ENCODE assay signal across 11 cellular contexts in the genomic region with DNA sequence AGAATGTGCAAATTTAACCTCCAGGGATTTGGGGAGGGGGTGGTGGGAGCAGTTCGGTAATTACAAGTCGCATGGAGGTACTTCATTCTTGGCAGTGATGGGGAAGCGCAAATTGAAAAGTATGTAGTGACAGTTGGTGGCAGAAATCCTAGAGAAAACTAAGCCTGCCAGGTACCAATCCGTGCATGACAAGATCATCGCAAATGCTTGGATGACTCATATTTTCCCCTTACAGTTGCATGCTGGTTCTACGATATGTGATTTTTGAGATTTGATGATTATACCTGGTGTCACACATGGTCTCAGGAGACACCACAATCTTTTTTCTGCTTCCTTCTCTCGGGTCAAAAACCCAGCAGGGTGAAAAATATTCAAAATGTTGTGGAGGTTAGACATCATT.
A peak's percentile ranks its signal among the peaks of the same experiment; 100 is the strongest.
DNase-seq lines count a peak whose midpoint lies in the region; ATAC-seq and TF ChIP-seq lines count a peak whose summit lies in the region.
"Had no signal": no experiment of that assay in that cellular context is flagged by ENCODE, and none has a peak within 500 bp of the region (broad histone marks: within the 10 kb centered on the region; RNA-seq: fewer than 3 reads in every experiment).

No MANE protein-coding gene starts in this region.

- no peaks in the 10 kb centered on the region for H3K36me3 ChIP-seq in esophagus squamous epithelium

- peaks cover 11% of the 10 kb centered on the region for H3K27me3 Mint-ChIP-seq in stimulated activated naive CD8-positive, alpha-beta T cell treated with anti-CD3 and anti-CD28 coated beads, Interleukin-15, amount 100 ng/mL, for 72 hours
- peaks cover 0 to 4% (median 2%) of the 10 kb centered on the region in 3 donors for H3K27me3 Mint-ChIP-seq in CD14-positive monocyte (ENCODE audit: low read depth in 3 of 3)
- H3K27me3 Mint-ChIP-seq: CD4-positive, CD25-positive, alpha-beta regulatory T cell had no signal

- intact Hi-C loops in left colon (cut with DNase I, micrococcal nuclease) (no loop called here), CD14-positive monocyte (cut with micrococcal nuclease) (loop anchor here in 1 of 2 donors (5.0 kb wide), 1 partner anchor 35 kb away; no protein-coding TSS in a partner anchor), esophagus squamous epithelium (cut with DNase I) (no loop called here)

- no peak overlapping the region for H3K4me3 Mint-ChIP-seq in stimulated activated naive CD8-positive, alpha-beta T cell treated with anti-CD3 and anti-CD28 coated beads, Interleukin-15, amount 100 ng/mL, for 72 hours
- H3K4me3 Mint-ChIP-seq in CD14-positive monocyte = no peak overlapping the region
- H3K4me3 Mint-ChIP-seq: CD4-positive, CD25-positive, alpha-beta regulatory T cell; HFFc6 had no signal

- 42 to 47% methylated on average over 7 of the region's 7 CpGs for WGBS in esophagus squamous epithelium, 2 donors

- H3K27ac Mint-ChIP-seq in stimulated activated naive CD8-positive, alpha-beta T cell treated with anti-CD3 and anti-CD28 coated beads, Interleukin-15, amount 100 ng/mL, for 72 hours = no peak overlapping the region
- H3K27ac Mint-ChIP-seq in CD14-positive monocyte = no peak overlapping the region
- H3K27ac Mint-ChIP-seq: CD4-positive, CD25-positive, alpha-beta regulatory T cell; HFFc6 had no signal

- H3K27ac ChIP-seq in esophagus squamous epithelium = no peak overlapping the region

- ATAC-seq in stimulated activated naive CD8-positive, alpha-beta T cell treated with anti-CD3 and anti-CD28 coated beads, Interleukin-15, Interleukin-2, amounts not matched to agents 100 U/mL and 50 U/mL, for 24 hours = peak; percentile 55
- no peak for ATAC-seq in stimulated activated naive CD8-positive, alpha-beta T cell treated with anti-CD3 and anti-CD28 coated beads, Interleukin-15, amount 100 ng/mL, for 72 hours
- ATAC-seq in HG03039 (IDR thresholded peaks at IDR 0.05; ENCODE audit: unreplicated experiment) (peak; percentile 53), left colon (no peak)

- no peak overlapping the region for H3K4me3 ChIP-seq in esophagus squamous epithelium

- H3K9me3 Mint-ChIP-seq in stimulated activated naive CD8-positive, alpha-beta T cell treated with anti-CD3 and anti-CD28 coated beads, Interleukin-15, amount 100 ng/mL, for 72 hours = peaks cover 21 to 26% of the 10 kb centered on the region in 2 donors
- H3K9me3 Mint-ChIP-seq in CD14-positive monocyte = peaks cover 5 to 14% (median 10%) of the 10 kb centered on the region in 7 donors

- no peaks in the 10 kb centered on the region for H3K4me1 Mint-ChIP-seq in stimulated activated naive CD8-positive, alpha-beta T cell treated with anti-CD3 and anti-CD28 coated beads, Interleukin-15, amount 100 ng/mL, for 72 hours
- H3K4me1 Mint-ChIP-seq in CD14-positive monocyte = peaks cover 15% of the 10 kb centered on the region

- no peaks in the 10 kb centered on the region for H3K27me3 ChIP-seq in esophagus squamous epithelium

- no peak for TF ChIP-seq CTCF in CD14-positive monocyte (IDR thresholded peaks at IDR 0.05)
- no peak for TF ChIP-seq CTCF in esophagus squamous epithelium (IDR thresholded peaks at IDR 0.05)

- no peaks in the 10 kb centered on the region for H3K4me1 ChIP-seq in esophagus squamous epithelium

- no peak for TF ChIP-seq POLR2A in esophagus squamous epithelium (IDR thresholded peaks at IDR 0.05)

- peaks cover 5 to 6% of the 10 kb centered on the region in 2 donors for H3K36me3 Mint-ChIP-seq in CD14-positive monocyte
- H3K36me3 Mint-ChIP-seq: CD4-positive, CD25-positive, alpha-beta regulatory T cell had no signal

- DNase-seq in stimulated activated naive CD8-positive, alpha-beta T cell treated with anti-CD3 and anti-CD28 coated beads, Interleukin-15, Interleukin-2, amounts not matched to agents 100 U/mL and 50 U/mL, for 24 hours = no peak
- no peak for DNase-seq in stimulated activated naive CD8-positive, alpha-beta T cell treated with anti-CD3 and anti-CD28 coated beads, Interleukin-15, amount 100 ng/mL, for 72 hours
- DNase-seq in NCI-H2196 treated with DMSO at 0.1 percent for 48 hours (lab: John Stamatoyannopoulos, UW; ENCODE audit: unreplicated experiment) (peak; percentile 25), left colon (no peak), CD14-positive monocyte (ENCODE audit: low spot score) (no peak), esophagus squamous epithelium (lab: John Stamatoyannopoulos, UW) (no peak), AG20443 (ENCODE audit: low spot score) (no peak)
- DNase-seq: CD4-positive, CD25-positive, alpha-beta regulatory T cell; HFFc6; stimulated activated CD4-positive, alpha-beta T cell treated with anti-CD3 and anti-CD28 coated beads, Interleukin-4, amount 100 ng/mL, for 1 hour had no signal

- no peaks in the 10 kb centered on the region for H3K9me3 ChIP-seq in esophagus squamous epithelium

Comparison
In these comparisons a context has a peak if more than half of its experiments do, and no peak if none do; other contexts are left out.
1. ATAC-seq: peak in stimulated activated naive CD8-positive, alpha-beta T cell treated with anti-CD3 and anti-CD28 coated beads, Interleukin-15, Interleukin-2, amounts not matched to agents 100 U/mL and 50 U/mL, for 24 hours (single experiment) and HG03039 (single experiment); none in stimulated activated naive CD8-positive, alpha-beta T cell treated with anti-CD3 and anti-CD28 coated beads, Interleukin-15, amount 100 ng/mL, for 72 hours (single experiment) and left colon (single experiment).